In genomic region chr5:133480366-133480765, GRCh38 we compare ENCODE assay signal across 16 cellular contexts.
"Had no signal": no experiment of that assay in that cellular context is flagged by ENCODE, and none has a peak within 500 bp of the region (broad histone marks: within the 10 kb centered on the region; RNA-seq: fewer than 3 reads in every experiment).

No MANE protein-coding gene starts in this region.

- DNase-seq: effector memory CD8-positive, alpha-beta T cell; foreskin keratinocyte; immature natural killer cell; kidney; left cardiac atrium; left ventricle myocardium superior; mesendoderm; naive thymus-derived CD4-positive, alpha-beta T cell; spleen; stimulated activated CD4-positive, alpha-beta T cell treated with anti-CD3 and anti-CD28 coated beads, Interleukin-15, amount 100 ng/mL, for 24 hours; stimulated activated CD4-positive, alpha-beta T cell treated with anti-CD3 and anti-CD28 coated beads, Interleukin-1b, Interleukin-23, amount 100 ng/mL, for 48 hours; stimulated activated CD4-positive, alpha-beta T cell treated with anti-CD3 and anti-CD28 coated beads, Interleukin-4, amount 100 ng/mL, for 24 hours had no signal

- H3K4me3 ChIP-seq: spleen, tibial artery had no signal

- H3K9me3 ChIP-seq: neutrophil, tibial artery had no signal

- H3K36me3 ChIP-seq: neutrophil, spleen, tibial artery had no signal

- H3K4me1 ChIP-seq: foreskin keratinocyte, tibial artery had no signal

- H3K27me3 ChIP-seq: tibial artery had no signal

- H3K27ac ChIP-seq: foreskin keratinocyte, neutrophil, spleen, tibial artery had no signal

- ATAC-seq: effector memory CD8-positive, alpha-beta T cell; foreskin keratinocyte; left cardiac atrium; left ventricle myocardium superior; naive thymus-derived CD4-positive, alpha-beta T cell; sciatic nerve; stimulated activated memory B cell treated with anti-CD40 and anti-IgM and Interleukin-4, amounts not matched to agents 10 μg/mL and 1 μg/mL and 100 μg/mL, for 72 hours had no signal
